ENCODE assay signal across 1 cellular context in the genomic region with DNA sequence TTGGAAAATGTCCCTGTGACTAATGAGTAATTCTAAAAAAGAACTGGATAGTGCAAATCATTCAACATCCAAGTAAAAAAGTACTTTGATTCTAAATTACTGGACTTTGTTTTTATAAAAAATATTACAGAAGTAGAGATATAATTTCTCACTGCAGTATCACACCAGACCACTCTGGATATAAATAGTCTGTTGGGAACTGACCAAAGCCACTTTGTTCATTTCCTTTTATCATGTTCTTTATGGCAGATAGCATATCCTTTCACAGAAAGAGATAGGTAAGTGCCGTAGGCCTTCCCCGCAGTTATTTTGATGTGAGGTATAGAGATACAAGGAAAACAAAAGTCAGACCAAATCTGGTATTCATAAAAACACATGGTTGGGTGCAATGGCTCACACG.
TF ChIP-seq lines count a peak whose summit lies in the region.

No MANE protein-coding gene starts in this region.

TF ChIP-seq in IMR-90, 13 proteins besides CTCF, POLR2A, EP300 and RAD21:
- no peak for TF ChIP-seq RCOR1 (IDR thresholded peaks at IDR 0.05; ENCODE audit: insufficient replicate concordance, low read length)
- TF ChIP-seq RFX5 (IDR thresholded peaks at IDR 0.05; ENCODE audit: low read depth, low read length): no peak
- TF ChIP-seq FOS (IDR thresholded peaks at IDR 0.05; ENCODE audit: low read depth, low read length): no peak
- TF ChIP-seq MXI1 (IDR thresholded peaks at IDR 0.05; ENCODE audit: borderline replicate concordance, low read depth, low read length): no peak
- TF ChIP-seq BHLHE40 (IDR thresholded peaks at IDR 0.05; ENCODE audit: low read depth, low read length): no peak
- TF ChIP-seq MAFK (IDR thresholded peaks at IDR 0.05; ENCODE audit: low read depth, low read length): no peak
- no peak for TF ChIP-seq SMC3 (IDR thresholded peaks at IDR 0.05; ENCODE audit: low read depth, low read length)
